1 cellular context compared by ENCODE assay signal in the genomic region with DNA sequence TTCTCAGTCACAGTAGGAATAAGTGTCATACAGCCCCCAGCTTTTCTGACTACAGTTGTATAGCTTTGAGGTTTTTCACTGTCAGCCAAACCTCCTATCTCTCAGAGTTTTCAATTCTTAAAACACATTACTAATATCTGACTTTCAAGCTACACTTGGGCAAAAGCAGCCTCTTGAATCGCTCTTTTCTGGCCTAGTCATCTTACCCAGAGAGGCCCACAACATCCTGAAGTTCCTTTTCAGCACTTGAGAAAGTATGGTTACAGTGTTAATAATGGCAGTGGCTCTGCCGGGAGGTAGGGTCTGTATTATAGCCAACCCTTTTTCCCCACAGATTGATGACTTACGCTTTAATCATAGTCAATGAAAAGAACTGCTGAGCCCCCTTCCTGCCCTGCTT.
TF ChIP-seq lines count a peak whose summit lies in the region.

No MANE protein-coding gene starts in this region.

TF ChIP-seq in GM23338, 12 proteins besides CTCF, POLR2A, EP300 and RAD21 (continued from another document):
- TF ChIP-seq, protein P1, sequence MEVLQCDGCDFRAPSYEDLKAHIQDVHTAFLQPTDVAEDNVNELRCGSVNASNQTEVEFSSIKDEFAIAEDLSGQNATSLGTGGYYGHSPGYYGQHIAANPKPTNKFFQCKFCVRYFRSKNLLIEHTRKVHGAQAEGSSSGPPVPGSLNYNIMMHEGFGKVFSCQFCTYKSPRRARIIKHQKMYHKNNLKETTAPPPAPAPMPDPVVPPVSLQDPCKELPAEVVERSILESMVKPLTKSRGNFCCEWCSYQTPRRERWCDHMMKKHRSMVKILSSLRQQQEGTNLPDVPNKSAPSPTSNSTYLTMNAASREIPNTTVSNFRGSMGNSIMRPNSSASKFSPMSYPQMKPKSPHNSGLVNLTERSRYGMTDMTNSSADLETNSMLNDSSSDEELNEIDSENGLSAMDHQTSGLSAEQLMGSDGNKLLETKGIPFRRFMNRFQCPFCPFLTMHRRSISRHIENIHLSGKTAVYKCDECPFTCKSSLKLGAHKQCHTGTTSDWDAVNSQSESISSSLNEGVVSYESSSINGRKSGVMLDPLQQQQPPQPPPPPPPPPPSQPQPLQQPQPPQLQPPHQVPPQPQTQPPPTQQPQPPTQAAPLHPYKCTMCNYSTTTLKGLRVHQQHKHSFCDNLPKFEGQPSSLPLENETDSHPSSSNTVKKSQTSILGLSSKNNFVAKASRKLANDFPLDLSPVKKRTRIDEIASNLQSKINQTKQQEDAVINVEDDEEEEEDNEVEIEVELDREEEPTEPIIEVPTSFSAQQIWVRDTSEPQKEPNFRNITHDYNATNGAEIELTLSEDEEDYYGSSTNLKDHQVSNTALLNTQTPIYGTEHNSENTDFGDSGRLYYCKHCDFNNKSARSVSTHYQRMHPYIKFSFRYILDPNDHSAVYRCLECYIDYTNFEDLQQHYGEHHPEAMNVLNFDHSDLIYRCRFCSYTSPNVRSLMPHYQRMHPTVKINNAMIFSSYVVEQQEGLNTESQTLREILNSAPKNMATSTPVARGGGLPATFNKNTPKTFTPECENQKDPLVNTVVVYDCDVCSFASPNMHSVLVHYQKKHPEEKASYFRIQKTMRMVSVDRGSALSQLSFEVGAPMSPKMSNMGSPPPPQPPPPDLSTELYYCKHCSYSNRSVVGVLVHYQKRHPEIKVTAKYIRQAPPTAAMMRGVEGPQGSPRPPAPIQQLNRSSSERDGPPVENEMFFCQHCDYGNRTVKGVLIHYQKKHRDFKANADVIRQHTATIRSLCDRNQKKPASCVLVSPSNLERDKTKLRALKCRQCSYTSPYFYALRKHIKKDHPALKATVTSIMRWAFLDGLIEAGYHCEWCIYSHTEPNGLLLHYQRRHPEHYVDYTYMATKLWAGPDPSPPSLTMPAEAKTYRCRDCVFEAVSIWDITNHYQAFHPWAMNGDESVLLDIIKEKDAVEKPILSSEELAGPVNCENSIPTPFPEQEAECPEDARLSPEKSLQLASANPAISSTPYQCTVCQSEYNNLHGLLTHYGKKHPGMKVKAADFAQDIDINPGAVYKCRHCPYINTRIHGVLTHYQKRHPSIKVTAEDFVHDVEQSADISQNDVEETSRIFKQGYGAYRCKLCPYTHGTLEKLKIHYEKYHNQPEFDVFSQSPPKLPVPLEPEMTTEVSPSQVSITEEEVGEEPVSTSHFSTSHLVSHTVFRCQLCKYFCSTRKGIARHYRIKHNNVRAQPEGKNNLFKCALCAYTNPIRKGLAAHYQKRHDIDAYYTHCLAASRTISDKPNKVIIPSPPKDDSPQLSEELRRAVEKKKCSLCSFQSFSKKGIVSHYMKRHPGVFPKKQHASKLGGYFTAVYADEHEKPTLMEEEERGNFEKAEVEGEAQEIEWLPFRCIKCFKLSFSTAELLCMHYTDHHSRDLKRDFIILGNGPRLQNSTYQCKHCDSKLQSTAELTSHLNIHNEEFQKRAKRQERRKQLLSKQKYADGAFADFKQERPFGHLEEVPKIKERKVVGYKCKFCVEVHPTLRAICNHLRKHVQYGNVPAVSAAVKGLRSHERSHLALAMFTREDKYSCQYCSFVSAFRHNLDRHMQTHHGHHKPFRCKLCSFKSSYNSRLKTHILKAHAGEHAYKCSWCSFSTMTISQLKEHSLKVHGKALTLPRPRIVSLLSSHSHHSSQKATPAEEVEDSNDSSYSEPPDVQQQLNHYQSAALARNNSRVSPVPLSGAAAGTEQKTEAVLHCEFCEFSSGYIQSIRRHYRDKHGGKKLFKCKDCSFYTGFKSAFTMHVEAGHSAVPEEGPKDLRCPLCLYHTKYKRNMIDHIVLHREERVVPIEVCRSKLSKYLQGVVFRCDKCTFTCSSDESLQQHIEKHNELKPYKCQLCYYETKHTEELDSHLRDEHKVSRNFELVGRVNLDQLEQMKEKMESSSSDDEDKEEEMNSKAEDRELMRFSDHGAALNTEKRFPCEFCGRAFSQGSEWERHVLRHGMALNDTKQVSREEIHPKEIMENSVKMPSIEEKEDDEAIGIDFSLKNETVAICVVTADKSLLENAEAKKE (CRISPR knock-in tag; IDR thresholded peaks at IDR 0.05): no peak
